Comparison of ENCODE assay signal across 13 cellular contexts in the genomic region with DNA sequence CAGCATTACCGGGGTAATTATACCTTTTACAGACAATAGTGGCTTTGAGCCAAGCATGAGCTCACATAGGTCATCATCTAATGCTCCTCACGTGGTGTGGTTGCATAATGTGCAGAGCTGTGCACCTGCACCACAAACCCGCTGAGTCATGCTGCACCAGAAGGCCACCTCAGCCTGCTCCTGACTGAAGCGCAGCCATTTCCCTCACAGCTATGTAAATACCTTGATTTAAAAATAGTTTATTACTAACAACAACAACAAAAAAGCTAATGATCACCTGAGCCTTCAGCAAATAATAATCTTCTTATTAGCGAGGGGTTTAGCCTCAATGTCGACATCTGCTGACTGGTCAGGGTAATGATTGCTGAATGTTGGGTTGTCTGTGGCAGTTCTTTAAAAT.
A peak's percentile ranks its signal among the peaks of the same experiment; 100 is the strongest.
DNase-seq lines count a peak whose midpoint lies in the region; ATAC-seq and TF ChIP-seq lines count a peak whose summit lies in the region.
"Had no signal": no experiment of that assay in that cellular context is flagged by ENCODE, and none has a peak within 500 bp of the region (broad histone marks: within the 10 kb centered on the region; RNA-seq: fewer than 3 reads in every experiment).

No MANE protein-coding gene starts in this region.

- ATAC-seq in HCT116 = no peak
- ATAC-seq: activated naive CD4-positive, alpha-beta T cell treated with anti-CD3 and anti-CD28 coated beads, Interleukin-2, amount 50 U/mL, for 72 hours had no signal

- H3K79me2 ChIP-seq in HCT116 (ENCODE audit: insufficient read depth, low read length) = no peaks in the 10 kb centered on the region
- H3K79me2 ChIP-seq in hepatocyte = no peaks in the 10 kb centered on the region
- no peaks in the 10 kb centered on the region for H3K79me2 ChIP-seq in osteoblast (ENCODE audit: insufficient read depth, low read length)

- H3K4me2 ChIP-seq in HCT116 (ENCODE audit: low read length) = no peak overlapping the region
- no peak overlapping the region for H3K4me2 ChIP-seq in hepatocyte
- H3K4me2 ChIP-seq in osteoblast (ENCODE audit: insufficient read depth, low read length) = no peak overlapping the region

- in situ Hi-C loops in Caki2 (cut with HindIII; ENCODE audit: low pct_unique_long_range_greater_than_20kb, low sequenced_read_pairs) = no loop called here

- no TSS peak for BruUV-seq in HCT116 (replicated peaks; lab: Mats Ljungman, UMichigan)

- H3K36me3 ChIP-seq in HCT116 (ENCODE audit: control insufficient read depth in 1 of 2, insufficient read depth in 2 of 2, low read length in 2 of 2) (no peaks in the 10 kb centered on the region), hepatocyte (replicated peaks; ENCODE audit: insufficient read depth, low read depth) (no peaks in the 10 kb centered on the region), osteoblast (ENCODE audit: insufficient read depth, low read length) (no peaks in the 10 kb centered on the region)

- intact Hi-C loops in HCT116 (cut with micrococcal nuclease) = no loop called here

- WGBS in hepatocyte (ENCODE audit: low lambda C conversion rate, missing lambda C conversion rate) = 95% methylated on average over 6 of the region's 6 CpGs

- DNase-seq in Caki2 (ENCODE audit: low read depth) (peak; percentile 78), HCT116 (ENCODE audit: low read depth, low spot score) (no peak), SHP77 treated with DMSO at 0.1 percent for 48 hours (lab: John Stamatoyannopoulos, UW) (peak; percentile 12), hepatocyte (ENCODE audit: low spot score) (peak; percentile 18), caudate nucleus (lab: John Stamatoyannopoulos, UW) (no peak), osteoblast (ENCODE audit: insufficient read length, low spot score, missing footprints) (no peak), AML-193 (lab: John Stamatoyannopoulos, UW) (no peak)
- DNase-seq: activated CD8-positive, alpha-beta memory T cell treated with anti-CD3 and anti-CD28 coated beads for 24 hours; Caco-2; dorsolateral prefrontal cortex; head of caudate nucleus; stimulated activated CD4-positive, alpha-beta T cell treated with anti-CD3 and anti-CD28 coated beads, Interleukin-4, amount 100 ng/mL, for 24 hours had no signal

- no peak for TF ChIP-seq RAD21 in HCT116 (IDR thresholded peaks at IDR 0.05; ENCODE audit: low read depth)

- no peaks in the 10 kb centered on the region for H3K4me1 ChIP-seq in HCT116 (ENCODE audit: control insufficient read depth in 1 of 2, insufficient read depth in 2 of 2, low read length in 2 of 2)
- H3K4me1 ChIP-seq in hepatocyte (ENCODE audit: insufficient read depth) = no peaks in the 10 kb centered on the region
- H3K4me1 ChIP-seq in osteoblast (ENCODE audit: insufficient read depth, low read length) = no peaks in the 10 kb centered on the region
- H3K4me1 ChIP-seq: Caco-2 had no signal

- no peak for TF ChIP-seq POLR2A in HCT116 (IDR thresholded peaks at IDR 0.05; ENCODE audit: borderline replicate concordance, extremely low read depth, insufficient read depth, insufficient read length)

- no peak overlapping the region for H2AFZ ChIP-seq in HCT116 (ENCODE audit: low read depth, low read length, poor library complexity, severe bottlenecking)
- H2AFZ ChIP-seq in hepatocyte = no peak overlapping the region
- no peak overlapping the region for H2AFZ ChIP-seq in osteoblast (ENCODE audit: low read length)

- CTCF ChIA-PET in HCT116 (lab: Charles Lee) = no interaction called here

- POLR2A ChIA-PET in HCT116 (lab: Charles Lee) = no interaction called here

- RAD21 ChIA-PET in HCT116 (lab: Charles Lee; ENCODE audit: low non-redundant PET in 1 of 2, low total read pairs in 2 of 2, uncharacterized antibody in 2 of 2, unreplicated experiment in 2 of 2) = no interaction called here

- H3K27me3 ChIP-seq in HCT116 (ENCODE audit: insufficient read depth, low read length) = no peaks in the 10 kb centered on the region
- no peaks in the 10 kb centered on the region for H3K27me3 ChIP-seq in hepatocyte
- H3K27me3 ChIP-seq in osteoblast (ENCODE audit: insufficient read depth, low read length) = no peaks in the 10 kb centered on the region
- H3K27me3 ChIP-seq: dorsolateral prefrontal cortex had no signal

- H4K20me1 ChIP-seq in HCT116 (ENCODE audit: insufficient read depth) (no peaks in the 10 kb centered on the region), hepatocyte (ENCODE audit: insufficient read depth, poor library complexity, severe bottlenecking) (no peaks in the 10 kb centered on the region), osteoblast (ENCODE audit: insufficient read depth, low read length) (no peaks in the 10 kb centered on the region)

- H3K4me3 ChIP-seq in HCT116 (replicated peaks in 1 of 2; ENCODE audit: low read depth in 1 of 2, low read length in 2 of 2) = no peak overlapping the region
- H3K4me3 ChIP-seq in hepatocyte = no peak overlapping the region
- H3K4me3 ChIP-seq in osteoblast (ENCODE audit: insufficient read depth, low read length) = no peak overlapping the region
- H3K4me3 ChIP-seq: dorsolateral prefrontal cortex had no signal

- H3K27ac ChIP-seq in HCT116 (ENCODE audit: low read depth, low read length) (no peak overlapping the region), hepatocyte (no peak overlapping the region), caudate nucleus (ENCODE audit: low read depth, low read length) (no peak overlapping the region), osteoblast (ENCODE audit: low read depth, low read length) (no peak overlapping the region)
- H3K27ac ChIP-seq: dorsolateral prefrontal cortex had no signal

- H3K9me3 ChIP-seq in HCT116 (ENCODE audit: control insufficient read depth in 1 of 2, insufficient read depth in 1 of 2, low read depth in 1 of 2, low read length in 2 of 2) (peaks cover 0 to 4% of the 10 kb centered on the region in 2 experiments; a peak in 2 of 4 replicates), hepatocyte (ENCODE audit: low read depth) (no peaks in the 10 kb centered on the region), osteoblast (ENCODE audit: low read depth, low read length) (no peaks in the 10 kb centered on the region)

- H3K9ac ChIP-seq in HCT116 (ENCODE audit: low read length) = no peak overlapping the region

- H3K9me2 ChIP-seq in HCT116 (ENCODE audit: insufficient read depth) = no peaks in the 10 kb centered on the region
- no peaks in the 10 kb centered on the region for H3K9me2 ChIP-seq in hepatocyte (replicated peaks; ENCODE audit: insufficient read depth)

- TF ChIP-seq CTCF in HCT116 (IDR thresholded peaks at IDR 0.05 in 2 of 3, conservative IDR thresholded peaks at IDR 0.05 in 1 of 3; ENCODE audit: borderline replicate concordance in 1 of 3, insufficient read depth in 1 of 3, low read depth in 2 of 3, low read length in 2 of 3) = peak in 2 of 3 experiments; percentile 3 to 49; a peak in 2 of 6 replicates
- TF ChIP-seq CTCF in hepatocyte (IDR thresholded peaks at IDR 0.05; ENCODE audit: poor library complexity) = no peak
- no peak for TF ChIP-seq CTCF in osteoblast (IDR thresholded peaks at IDR 0.05; ENCODE audit: extremely low read depth, low read depth, low read length)

TF ChIP-seq in HCT116, 20 proteins besides CTCF, POLR2A, EP300 and RAD21:
- TF ChIP-seq SP1 (IDR thresholded peaks at IDR 0.05; ENCODE audit: low read depth) (no peak), EGR1 (IDR thresholded peaks at IDR 0.05; ENCODE audit: low read depth) (no peak), JUND (IDR thresholded peaks at IDR 0.05) (no peak), CEBPB (IDR thresholded peaks at IDR 0.05; ENCODE audit: low read depth) (no peak), EZH2 (IDR thresholded peaks at IDR 0.05) (no peak), EZH2phosphoT487 (IDR thresholded peaks at IDR 0.05; ENCODE audit: borderline replicate concordance) (no peak), POLR2AphosphoS5 (IDR thresholded peaks at IDR 0.05; ENCODE audit: low read depth, low read length) (no peak)
- TF ChIP-seq, protein P1, sequence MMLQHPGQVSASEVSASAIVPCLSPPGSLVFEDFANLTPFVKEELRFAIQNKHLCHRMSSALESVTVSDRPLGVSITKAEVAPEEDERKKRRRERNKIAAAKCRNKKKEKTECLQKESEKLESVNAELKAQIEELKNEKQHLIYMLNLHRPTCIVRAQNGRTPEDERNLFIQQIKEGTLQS (IDR thresholded peaks at IDR 0.05) = no peak
- TF ChIP-seq, protein P2, sequence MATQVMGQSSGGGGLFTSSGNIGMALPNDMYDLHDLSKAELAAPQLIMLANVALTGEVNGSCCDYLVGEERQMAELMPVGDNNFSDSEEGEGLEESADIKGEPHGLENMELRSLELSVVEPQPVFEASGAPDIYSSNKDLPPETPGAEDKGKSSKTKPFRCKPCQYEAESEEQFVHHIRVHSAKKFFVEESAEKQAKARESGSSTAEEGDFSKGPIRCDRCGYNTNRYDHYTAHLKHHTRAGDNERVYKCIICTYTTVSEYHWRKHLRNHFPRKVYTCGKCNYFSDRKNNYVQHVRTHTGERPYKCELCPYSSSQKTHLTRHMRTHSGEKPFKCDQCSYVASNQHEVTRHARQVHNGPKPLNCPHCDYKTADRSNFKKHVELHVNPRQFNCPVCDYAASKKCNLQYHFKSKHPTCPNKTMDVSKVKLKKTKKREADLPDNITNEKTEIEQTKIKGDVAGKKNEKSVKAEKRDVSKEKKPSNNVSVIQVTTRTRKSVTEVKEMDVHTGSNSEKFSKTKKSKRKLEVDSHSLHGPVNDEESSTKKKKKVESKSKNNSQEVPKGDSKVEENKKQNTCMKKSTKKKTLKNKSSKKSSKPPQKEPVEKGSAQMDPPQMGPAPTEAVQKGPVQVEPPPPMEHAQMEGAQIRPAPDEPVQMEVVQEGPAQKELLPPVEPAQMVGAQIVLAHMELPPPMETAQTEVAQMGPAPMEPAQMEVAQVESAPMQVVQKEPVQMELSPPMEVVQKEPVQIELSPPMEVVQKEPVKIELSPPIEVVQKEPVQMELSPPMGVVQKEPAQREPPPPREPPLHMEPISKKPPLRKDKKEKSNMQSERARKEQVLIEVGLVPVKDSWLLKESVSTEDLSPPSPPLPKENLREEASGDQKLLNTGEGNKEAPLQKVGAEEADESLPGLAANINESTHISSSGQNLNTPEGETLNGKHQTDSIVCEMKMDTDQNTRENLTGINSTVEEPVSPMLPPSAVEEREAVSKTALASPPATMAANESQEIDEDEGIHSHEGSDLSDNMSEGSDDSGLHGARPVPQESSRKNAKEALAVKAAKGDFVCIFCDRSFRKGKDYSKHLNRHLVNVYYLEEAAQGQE (IDR thresholded peaks at IDR 0.05; ENCODE audit: low read depth) = no peak

Comparison
In these comparisons a context has a peak if more than half of its experiments do, and no peak if none do; other contexts are left out.
1. DNase-seq: peak in Caki2 (single experiment), SHP77 treated with DMSO at 0.1 percent for 48 hours (single experiment) and hepatocyte (single experiment); none in HCT116 (single experiment), caudate nucleus (0 of 61), osteoblast (single experiment) and AML-193 (0 of 2).
2. CTCF ChIP-seq: peak in HCT116 (2 of 3); none in hepatocyte (single experiment) and osteoblast (single experiment).